27 cellular contexts compared by ENCODE assay signal in genomic region chr5:8845316-8845715, GRCh38.
DNase-seq lines count a peak whose midpoint lies in the region; ATAC-seq and TF ChIP-seq lines count a peak whose summit lies in the region.
"Had no signal": no experiment of that assay in that cellular context is flagged by ENCODE, and none has a peak within 500 bp of the region (broad histone marks: within the 10 kb centered on the region; RNA-seq: fewer than 3 reads in every experiment).

No MANE protein-coding gene starts in this region.

- TF ChIP-seq POLR2A in IMR-90 (IDR thresholded peaks at IDR 0.05; ENCODE audit: low read depth, low read length) = no peak

- peak overlapping the region; percentile 28 to 65 for H2BK12ac ChIP-seq in mesenchymal stem cell (ENCODE audit: low read length in 2 of 2)

- H2BK120ac ChIP-seq in IMR-90 (ENCODE audit: low read depth, low read length) (peak overlapping the region; percentile 78), mesenchymal stem cell (ENCODE audit: low read depth, low read length) (peak overlapping the region; percentile 39)

- H3K27ac ChIP-seq in IMR-90 (ENCODE audit: insufficient read depth, low read length) (no peak overlapping the region), mesenchymal stem cell (ENCODE audit: low read length, poor library complexity, severe bottlenecking) (no peak overlapping the region)
- H3K27ac ChIP-seq: VCaP had no signal

- H3K27ac Mint-ChIP-seq in activated T-helper 1 cell treated with anti-CD3 and anti-CD28 coated beads, Interleukin-12 subunit alpha, Interleukin-12 subunit beta, Interleukin-2, Interleukin-4 antibody, amounts not matched to agents 30 ng/mL and 10 ng/mL and 1 ng/mL, durations not matched to agents 14 hours and 24 hours and 36 hours = no peak overlapping the region
- H3K27ac Mint-ChIP-seq: activated CD4-positive, alpha-beta T cell treated with anti-CD3 and anti-CD28 coated beads, Interleukin-2, amount 10 ng/mL, durations not matched to agents 7 days and 5 days; activated naive CD8-positive, alpha-beta T cell treated with anti-CD3 and anti-CD28 coated beads for 36 hours; activated T-helper 2 cell treated with anti-CD3 and anti-CD28 coated beads, Interferon-gamma antibody, Interleukin-2, Interleukin-4, amounts not matched to agents 10 μg/mL and 5 μg/mL and 100 μg/mL, durations not matched to agents 14 hours and 24 hours and 36 hours; CD4-positive, CD25-positive, alpha-beta regulatory T cell; naive thymus-derived CD4-positive, alpha-beta T cell; T-helper 17 cell had no signal

- H3K18ac ChIP-seq in IMR-90 (ENCODE audit: low read depth, low read length) (no peak overlapping the region), mesenchymal stem cell (ENCODE audit: low read depth in 1 of 2, low read length in 2 of 2) (peak overlapping the region in 1 of 2 experiments; percentile 45)

- H4K8ac ChIP-seq in IMR-90 (ENCODE audit: low read depth in 2 of 2, low read length in 2 of 2) (peak overlapping the region; percentile 1 to 12; a peak in 2 of 4 replicates), mesenchymal stem cell (ENCODE audit: low read length) (no peak overlapping the region)

- H3K9me3 Mint-ChIP-seq in activated T-helper 1 cell treated with anti-CD3 and anti-CD28 coated beads, Interleukin-12 subunit alpha, Interleukin-12 subunit beta, Interleukin-2, Interleukin-4 antibody, amounts not matched to agents 30 ng/mL and 10 ng/mL and 1 ng/mL, durations not matched to agents 14 hours and 24 hours and 36 hours = peaks cover 16% of the 10 kb centered on the region

- H4K20me1 ChIP-seq in IMR-90 (ENCODE audit: insufficient read depth, low read length) = no peaks in the 10 kb centered on the region

- intact Hi-C loops in IMR-90 (cut with micrococcal nuclease) = loop anchor here (5.0 to 10.0 kb wide), 3 partner anchors 501 to 921 kb away; no protein-coding TSS in a partner anchor
- intact Hi-C loops in activated T-helper 1 cell treated with anti-CD3 and anti-CD28 coated beads, Interleukin-12 subunit alpha, Interleukin-12 subunit beta, Interleukin-2, Interleukin-4 antibody, amounts not matched to agents 30 ng/mL and 10 ng/mL and 1 ng/mL, durations not matched to agents 14 hours and 24 hours and 36 hours (cut with micrococcal nuclease) = no loop called here

- peak overlapping the region; percentile 54 for H3K14ac ChIP-seq in IMR-90 (replicated peaks; ENCODE audit: low read depth, low read length)
- no peak overlapping the region for H3K14ac ChIP-seq in mesenchymal stem cell (ENCODE audit: low read length in 2 of 2)

- TF ChIP-seq CTCF in AG10803 (conservative IDR thresholded peaks at IDR 0.05; ENCODE audit: low read length) = no peak
- no peak for TF ChIP-seq CTCF in IMR-90 (conservative IDR thresholded peaks at IDR 0.05; ENCODE audit: low read depth, low read length)
- TF ChIP-seq CTCF in astrocyte of the spinal cord (IDR thresholded peaks at IDR 0.05; ENCODE audit: low read depth, low read length) = no peak

- POLR2A ChIA-PET in IMR-90 (lab: Charles Lee; ENCODE audit: unreplicated experiment) = interaction anchor here (1.0 kb wide), 1 partner anchor 164 kb away, joined by 6 read pairs; no protein-coding TSS in a partner anchor

- H2AFZ ChIP-seq in IMR-90 (replicated peaks; ENCODE audit: low read length, poor library complexity) = peak overlapping the region; percentile 67
- no peak overlapping the region for H2AFZ ChIP-seq in mesenchymal stem cell (ENCODE audit: low read depth, low read length)

- H3K9me3 ChIP-seq in IMR-90 (ENCODE audit: control insufficient read depth, insufficient read depth, low read length) (no peaks in the 10 kb centered on the region; the same call in 1 of the 2 replicates), mesenchymal stem cell (ENCODE audit: control insufficient read depth, low read length) (no peaks in the 10 kb centered on the region)
- H3K9me3 ChIP-seq: esophagus muscularis mucosa had no signal

- H2AK5ac ChIP-seq in IMR-90 (ENCODE audit: low read depth, low read length) (no peak overlapping the region), mesenchymal stem cell (ENCODE audit: low read length, severe bottlenecking) (no peak overlapping the region)

- H3K79me1 ChIP-seq in IMR-90 (ENCODE audit: low read depth in 1 of 2, low read length in 2 of 2) (no peaks in the 10 kb centered on the region), mesenchymal stem cell (replicated peaks; ENCODE audit: low read length, poor library complexity, severe bottlenecking) (no peaks in the 10 kb centered on the region)

- H3K4me3 ChIP-seq in AG10803 (ENCODE audit: low read length) = no peak overlapping the region
- H3K4me3 ChIP-seq in IMR-90 (ENCODE audit: insufficient read depth, low read depth, low read length) = no peak overlapping the region
- no peak overlapping the region for H3K4me3 ChIP-seq in astrocyte of the spinal cord (ENCODE audit: low read depth, low read length)
- no peak overlapping the region for H3K4me3 ChIP-seq in mesenchymal stem cell (ENCODE audit: insufficient read depth in 1 of 2, low read depth in 1 of 2, low read length in 2 of 2)
- H3K4me3 ChIP-seq: esophagus muscularis mucosa had no signal

- CTCF ChIA-PET in IMR-90 (lab: Yijun Ruan, JAX) = interaction anchor here (0.7 to 1.0 kb wide), 2 partner anchors 45 to 532 kb away, joined by 3 to 4 read pairs; no protein-coding TSS in a partner anchor

- no TSS peak for BruUV-seq in IMR-90 (replicated peaks; lab: Mats Ljungman, UMichigan)

- peaks cover 22% of the 10 kb centered on the region for H3K9me1 ChIP-seq in IMR-90 (ENCODE audit: insufficient read depth, low read length)

- no peaks in the 10 kb centered on the region for H3K36me3 Mint-ChIP-seq in activated T-helper 1 cell treated with anti-CD3 and anti-CD28 coated beads, Interleukin-12 subunit alpha, Interleukin-12 subunit beta, Interleukin-2, Interleukin-4 antibody, amounts not matched to agents 30 ng/mL and 10 ng/mL and 1 ng/mL, durations not matched to agents 14 hours and 24 hours and 36 hours (ENCODE audit: low read depth)
- H3K36me3 Mint-ChIP-seq: activated naive CD8-positive, alpha-beta T cell treated with anti-CD3 and anti-CD28 coated beads for 36 hours; CD4-positive, CD25-positive, alpha-beta regulatory T cell; naive thymus-derived CD4-positive, alpha-beta T cell had no signal

- H4K91ac ChIP-seq in IMR-90 (ENCODE audit: insufficient read depth, low read depth, low read length) (peak overlapping the region; percentile 37; the same call in 1 of the 2 replicates), mesenchymal stem cell (ENCODE audit: low read length) (no peak overlapping the region)

- in situ Hi-C loops in IMR-90 (cut with MboI; ENCODE audit: low sequenced_read_pairs) (no loop called here), astrocyte of the spinal cord (cut with HindIII; ENCODE audit: low sequenced_read_pairs) (no loop called here), ACHN (cut with HindIII; ENCODE audit: low pct_ligation_motif_present, low pct_unique_long_range_greater_than_20kb, low sequenced_read_pairs) (no loop called here)

- no peak overlapping the region for H3K4me3 Mint-ChIP-seq in activated T-helper 1 cell treated with anti-CD3 and anti-CD28 coated beads, Interleukin-12 subunit alpha, Interleukin-12 subunit beta, Interleukin-2, Interleukin-4 antibody, amounts not matched to agents 30 ng/mL and 10 ng/mL and 1 ng/mL, durations not matched to agents 14 hours and 24 hours and 36 hours
- H3K4me3 Mint-ChIP-seq: activated CD4-positive, alpha-beta T cell treated with anti-CD3 and anti-CD28 coated beads, Interleukin-2, amount 10 ng/mL, durations not matched to agents 7 days and 5 days; activated naive CD8-positive, alpha-beta T cell treated with anti-CD3 and anti-CD28 coated beads for 36 hours; CD4-positive, CD25-positive, alpha-beta regulatory T cell; naive thymus-derived CD4-positive, alpha-beta T cell; T-helper 17 cell had no signal

- H4K5ac ChIP-seq in IMR-90 (ENCODE audit: low read depth, low read length) = no peak overlapping the region

- H2AK9ac ChIP-seq in IMR-90 (replicated peaks; ENCODE audit: low read depth, low read length, poor library complexity) = peak overlapping the region; percentile 37

- peaks cover 18% of the 10 kb centered on the region for H3K4me1 ChIP-seq in IMR-90 (ENCODE audit: control insufficient read depth, insufficient read depth, low read length)
- peaks cover 5% of the 10 kb centered on the region for H3K4me1 ChIP-seq in mesenchymal stem cell (ENCODE audit: control insufficient read depth, insufficient read depth, low read depth, low read length)

- ATAC-seq in IMR-90 (ENCODE audit: low read depth) = peak; percentile 72
- ATAC-seq: HCT116; naive thymus-derived CD4-positive, alpha-beta T cell; T-helper 17 cell had no signal

- peak; percentile 21 for DNase-seq in AG10803 (ENCODE audit: low read depth)
- DNase-seq in IMR-90 = peak; percentile 71
- DNase-seq in astrocyte of the spinal cord (ENCODE audit: low read depth, low spot score) = peak; percentile 28
- DNase-seq in mesenchymal stem cell = no peak
- DNase-seq in SKM-1 treated with dmso at 0.1 percent for 144 hours (lab: John Stamatoyannopoulos, UW; ENCODE audit: unreplicated experiment) = no peak
- DNase-seq in ACHN = no peak
- no peak for DNase-seq in activated T-helper 1 cell treated with anti-CD3 and anti-CD28 coated beads, Interleukin-12 subunit alpha, Interleukin-12 subunit beta, Interleukin-2, Interleukin-4 antibody, amounts not matched to agents 30 ng/mL and 10 ng/mL and 1 ng/mL, durations not matched to agents 14 hours and 24 hours and 36 hours (ENCODE audit: low spot score)
- no peak for DNase-seq in DMS53 (lab: John Stamatoyannopoulos, UW)
- DNase-seq: activated CD4-positive, alpha-beta T cell treated with anti-CD3 and anti-CD28 coated beads, Interleukin-2, amount 10 ng/mL, durations not matched to agents 7 days and 5 days; activated CD8-positive, alpha-beta memory T cell treated with anti-CD3 and anti-CD28 coated beads, Interleukin-2, amount 50 U/mL, for 4 hours; activated naive CD8-positive, alpha-beta T cell treated with anti-CD3 and anti-CD28 coated beads for 36 hours; CD4-positive, CD25-positive, alpha-beta regulatory T cell; effector memory CD4-positive, alpha-beta T cell; GF-D8; KG1; left cardiac atrium; naive thymus-derived CD4-positive, alpha-beta T cell; NCI-H187; NCI-H2227 treated with DMSO at 0.1 percent for 48 hours; NCI-H82; OCI-M1; retina; T-helper 17 cell had no signal

- H2BK15ac ChIP-seq in IMR-90 (ENCODE audit: low read depth, low read length) = 0 out of 3 replicates have a peak overlapping the region, but pooled peaks have one; percentile 95
- peak overlapping the region; percentile 26 for H2BK15ac ChIP-seq in mesenchymal stem cell (ENCODE audit: low read depth, poor library complexity, severe bottlenecking)

- H3K4me2 ChIP-seq in IMR-90 (ENCODE audit: low read depth, low read length) (no peak overlapping the region), mesenchymal stem cell (ENCODE audit: low read length, poor library complexity, severe bottlenecking) (no peak overlapping the region)

- H2BK20ac ChIP-seq in IMR-90 (ENCODE audit: low read depth, low read length) = peak overlapping the region; percentile 81; the same call in 1 of the 2 replicates

- H3K36me3 ChIP-seq in IMR-90 (ENCODE audit: control insufficient read depth, insufficient read depth, low read length) = no peaks in the 10 kb centered on the region
- H3K36me3 ChIP-seq in mesenchymal stem cell (ENCODE audit: control insufficient read depth in 1 of 2, insufficient read depth in 2 of 2, low read depth in 1 of 2, low read length in 2 of 2) = no peaks in the 10 kb centered on the region
- H3K36me3 ChIP-seq: esophagus muscularis mucosa had no signal

- dilution Hi-C loops in IMR-90 (cut with HindIII; ENCODE audit: low sequenced_read_pairs, unreplicated experiment) = no loop called here

- H3K27me3 ChIP-seq in IMR-90 (ENCODE audit: control insufficient read depth, insufficient read depth, low read length) (no peaks in the 10 kb centered on the region), mesenchymal stem cell (ENCODE audit: control insufficient read depth in 1 of 2, insufficient read depth in 1 of 2, low read length in 2 of 2) (no peaks in the 10 kb centered on the region)
- H3K27me3 ChIP-seq: esophagus muscularis mucosa had no signal

- H3K23ac ChIP-seq in IMR-90 (ENCODE audit: low read depth, low read length) = no peak overlapping the region
- no peak overlapping the region for H3K23ac ChIP-seq in mesenchymal stem cell (ENCODE audit: low read length in 2 of 2)

- H3K4ac ChIP-seq in IMR-90 (ENCODE audit: low read depth, low read length) (0 out of 2 replicates have a peak overlapping the region, but pooled peaks have one; percentile 43), mesenchymal stem cell (ENCODE audit: low read depth in 1 of 2, low read length in 2 of 2) (peak overlapping the region; percentile 56 to 68)

- H2BK5ac ChIP-seq in IMR-90 (ENCODE audit: low read depth, low read length, poor library complexity, severe bottlenecking) (peak overlapping the region; percentile 47), mesenchymal stem cell (ENCODE audit: low read depth, low read length, poor library complexity, severe bottlenecking) (no peak overlapping the region)

- no peak overlapping the region for H3K56ac ChIP-seq in IMR-90 (ENCODE audit: extremely low read depth, insufficient read depth, low read length)

- 0 out of 2 replicates have a peak, but pooled peaks have one; percentile 13 for TF ChIP-seq RAD21 in IMR-90 (IDR thresholded peaks at IDR 0.05; ENCODE audit: low read length)

- no peaks in the 10 kb centered on the region for H3K27me3 Mint-ChIP-seq in activated T-helper 1 cell treated with anti-CD3 and anti-CD28 coated beads, Interleukin-12 subunit alpha, Interleukin-12 subunit beta, Interleukin-2, Interleukin-4 antibody, amounts not matched to agents 30 ng/mL and 10 ng/mL and 1 ng/mL, durations not matched to agents 14 hours and 24 hours and 36 hours (ENCODE audit: insufficient read depth)
- H3K27me3 Mint-ChIP-seq: activated CD4-positive, alpha-beta T cell treated with anti-CD3 and anti-CD28 coated beads, Interleukin-2, amount 10 ng/mL, durations not matched to agents 7 days and 5 days; activated naive CD8-positive, alpha-beta T cell treated with anti-CD3 and anti-CD28 coated beads for 36 hours; CD4-positive, CD25-positive, alpha-beta regulatory T cell; naive thymus-derived CD4-positive, alpha-beta T cell; T-helper 17 cell had no signal

- WGBS in IMR-90 (ENCODE audit: extremely low coverage in 2 of 2, insufficient read length in 1 of 2), 2 experiments = no CpG with 5 or more reads among the region's 4 CpGs
- WGBS in mesenchymal stem cell = 84% methylated on average over 4 of the region's 4 CpGs

- no peaks in the 10 kb centered on the region for H3K4me1 Mint-ChIP-seq in activated T-helper 1 cell treated with anti-CD3 and anti-CD28 coated beads, Interleukin-12 subunit alpha, Interleukin-12 subunit beta, Interleukin-2, Interleukin-4 antibody, amounts not matched to agents 30 ng/mL and 10 ng/mL and 1 ng/mL, durations not matched to agents 14 hours and 24 hours and 36 hours (ENCODE audit: low read depth)
- H3K4me1 Mint-ChIP-seq: activated CD4-positive, alpha-beta T cell treated with anti-CD3 and anti-CD28 coated beads, Interleukin-2, amount 10 ng/mL, durations not matched to agents 7 days and 5 days; activated naive CD8-positive, alpha-beta T cell treated with anti-CD3 and anti-CD28 coated beads for 36 hours; CD4-positive, CD25-positive, alpha-beta regulatory T cell; naive thymus-derived CD4-positive, alpha-beta T cell; T-helper 17 cell had no signal

- H3K9ac ChIP-seq in IMR-90 (ENCODE audit: low read depth, low read length) (no peak overlapping the region), mesenchymal stem cell (ENCODE audit: low read length) (no peak overlapping the region)

Comparison
In these comparisons a context has a peak if more than half of its experiments do, and no peak if none do; other contexts are left out.
1. DNase-seq: peak in AG10803 (single experiment), IMR-90 (single experiment) and astrocyte of the spinal cord (single experiment); none in mesenchymal stem cell (single experiment), SKM-1 treated with dmso at 0.1 percent for 144 hours (single experiment), ACHN (single experiment), activated T-helper 1 cell treated with anti-CD3 and anti-CD28 coated beads, Interleukin-12 subunit alpha, Interleukin-12 subunit beta, Interleukin-2, Interleukin-4 antibody, amounts not matched to agents 30 ng/mL and 10 ng/mL and 1 ng/mL, durations not matched to agents 14 hours and 24 hours and 36 hours (single experiment) and DMS53 (single experiment).